Comparison of ENCODE assay signal across 16 cellular contexts in genomic region chr11:71336996-71337772, GRCh38.
"Had no signal": no experiment of that assay in that cellular context is flagged by ENCODE, and none has a peak within 500 bp of the region (broad histone marks: within the 10 kb centered on the region; RNA-seq: fewer than 3 reads in every experiment).

No MANE protein-coding gene starts in this region.

- ATAC-seq: activated CD8-positive, alpha-beta T cell treated with anti-CD3 and anti-CD28 coated beads for 36 hours; foreskin keratinocyte; natural killer cell treated with Interleukin-12 subunit alpha and Interleukin-12 subunit beta and Interleukin-15 and Interleukin-18, amount 100 ng/mL, for 72 hours; stimulated activated naive CD8-positive, alpha-beta T cell treated with anti-CD3 and anti-CD28 coated beads, Interleukin-15, amount 100 ng/mL, for 72 hours had no signal

- H3K4me3 ChIP-seq: ascending aorta, colonic mucosa, lung, prostate gland, right atrium auricular region, skin epidermis, suprapubic skin, transverse colon had no signal

- H3K27ac ChIP-seq: ascending aorta, colonic mucosa, foreskin keratinocyte, prostate gland, right atrium auricular region, skin epidermis, suprapubic skin, transverse colon had no signal

- H3K27me3 ChIP-seq: ascending aorta, colonic mucosa, foreskin keratinocyte, right atrium auricular region, transverse colon had no signal

- DNase-seq: activated CD4-positive, alpha-beta T cell treated with anti-CD3 and anti-CD28 coated beads, Interleukin-2, amount 10 ng/mL, durations not matched to agents 24 days and 14 days; activated CD8-positive, alpha-beta T cell treated with anti-CD3 and anti-CD28 coated beads for 36 hours; activated T-cell treated with anti-CD3 and anti-CD28 coated beads, Interleukin-2, amount 50 U/mL, for 24 hours; colonic mucosa; foreskin keratinocyte; stimulated activated CD4-positive, alpha-beta T cell treated with anti-CD3 and anti-CD28 coated beads, Interleukin-4, amount 100 ng/mL, for 1 hour; stimulated activated naive CD8-positive, alpha-beta T cell treated with anti-CD3 and anti-CD28 coated beads, Interleukin-15, amount 100 ng/mL, for 72 hours; T1000; transverse colon had no signal

- H3K36me3 ChIP-seq: ascending aorta, colonic mucosa, prostate gland, right atrium auricular region, suprapubic skin, transverse colon had no signal

- H3K4me1 ChIP-seq: ascending aorta, colonic mucosa, foreskin keratinocyte, prostate gland, right atrium auricular region had no signal

- H3K9me3 ChIP-seq: ascending aorta, colonic mucosa, prostate gland, right atrium auricular region, transverse colon had no signal
